Comparison of ENCODE assay signal across 8 cellular contexts in the genomic region with DNA sequence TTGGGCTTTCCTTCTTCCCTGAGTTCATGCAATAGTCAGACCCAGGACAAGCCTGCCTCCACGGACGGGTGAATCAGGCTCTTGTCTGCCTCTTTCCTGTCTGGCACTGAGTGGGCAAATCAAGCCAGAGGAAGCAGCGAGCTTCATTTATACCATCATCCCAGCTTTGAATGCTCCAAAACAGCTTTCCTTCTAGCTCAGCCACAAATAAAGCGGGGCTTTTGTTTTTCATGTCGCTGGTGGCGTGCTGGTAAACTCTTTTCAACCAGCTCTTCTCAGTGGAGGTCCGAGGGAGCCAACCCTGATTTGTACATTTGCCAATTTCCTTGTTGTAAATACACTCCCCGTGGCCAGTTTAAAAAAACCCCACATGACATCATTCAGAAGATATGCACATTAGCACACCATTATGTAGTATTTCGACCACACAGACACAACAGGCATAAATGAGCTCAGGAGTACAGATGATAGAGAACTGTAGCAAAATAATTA. TPM values are rescaled to one million over a fixed set of nuclear protein-coding genes. Genes with fewer than 3 reads are reported as not detected.
A peak's percentile ranks its signal among the peaks of the same experiment; 100 is the strongest.
DNase-seq lines count a peak whose midpoint lies in the region; ATAC-seq and TF ChIP-seq lines count a peak whose summit lies in the region.

No MANE protein-coding gene starts in this region.

- H3K4me3 ChIP-seq in IMR-90 (ENCODE audit: insufficient read depth, low read depth, low read length), result peak overlapping the region; percentile 4; the same call in 1 of the 2 replicates

- dilution Hi-C loops in IMR-90 (cut with HindIII; ENCODE audit: low sequenced_read_pairs, unreplicated experiment), result no loop called here

- no peaks in the 10 kb centered on the region for H3K27me3 ChIP-seq in IMR-90 (ENCODE audit: control insufficient read depth, insufficient read depth, low read length)
- peaks cover 3% of the 10 kb centered on the region for H3K27me3 ChIP-seq in CD4-positive, alpha-beta T cell (ENCODE audit: control insufficient read depth, insufficient read depth, low read length)

- peak overlapping the region; percentile 91 to 99 for H4K8ac ChIP-seq in IMR-90 (ENCODE audit: low read depth in 2 of 2, low read length in 2 of 2)

- H3K36me3 ChIP-seq in IMR-90 (ENCODE audit: control insufficient read depth, insufficient read depth, low read length), result no peaks in the 10 kb centered on the region

- peak overlapping the region; percentile 99 for H2BK20ac ChIP-seq in IMR-90 (ENCODE audit: low read depth, low read length)

- H3K9me3 Mint-ChIP-seq in CD4-positive, alpha-beta T cell, result no peaks in the 10 kb centered on the region

- H3K36me3 Mint-ChIP-seq in CD4-positive, alpha-beta T cell (ENCODE audit: low read depth), result no peaks in the 10 kb centered on the region

- DNase-seq in IMR-90 (peak; percentile 98), hepatic stellate cell (ENCODE audit: low spot score) (peak; percentile 54), sciatic nerve (ENCODE audit: low spot score) (peak; percentile 70)
- no peak for DNase-seq in CD4-positive, alpha-beta T cell

- H3K4me1 Mint-ChIP-seq in CD4-positive, alpha-beta T cell (ENCODE audit: low read depth), result peaks cover 10% of the 10 kb centered on the region

- H3K14ac ChIP-seq in IMR-90 (replicated peaks; ENCODE audit: low read depth, low read length), result peak overlapping the region; percentile 84

- BruUV-seq in IMR-90 (replicated peaks; lab: Mats Ljungman, UMichigan), result no TSS peak

- peak overlapping the region; percentile 80 for H3K27ac ChIP-seq in IMR-90 (ENCODE audit: insufficient read depth, low read length)
- peak overlapping the region; percentile 63 for H3K27ac ChIP-seq in angular gyrus (ENCODE audit: low read depth, low read length)
- H3K27ac ChIP-seq in CD4-positive, alpha-beta T cell (ENCODE audit: low read depth, low read length), result no peak overlapping the region

- no peaks in the 10 kb centered on the region; the same call in 1 of the 2 replicates for H4K20me1 ChIP-seq in IMR-90 (ENCODE audit: insufficient read depth, low read length)

- peak overlapping the region; percentile 96 for H2AK9ac ChIP-seq in IMR-90 (replicated peaks; ENCODE audit: low read depth, low read length, poor library complexity)

- no peak for TF ChIP-seq RAD21 in IMR-90 (IDR thresholded peaks at IDR 0.05; ENCODE audit: low read length)

- peaks cover 36% of the 10 kb centered on the region for H3K9me1 ChIP-seq in IMR-90 (ENCODE audit: insufficient read depth, low read length)

- CTCF ChIA-PET in IMR-90 (lab: Yijun Ruan, JAX), result interaction anchor here (0.6 to 1.1 kb wide), 3 partner anchors 69 to 1204 kb away, joined by 3 to 4 read pairs (median 3); no protein-coding TSS in a partner anchor
- CTCF ChIA-PET in CD4-positive, alpha-beta T cell (lab: Charles Lee), result interaction anchor here (1.1 kb wide), 1 partner anchor 10 kb away, joined by 3 read pairs; no protein-coding TSS in a partner anchor

- TF ChIP-seq CTCF in IMR-90 (conservative IDR thresholded peaks at IDR 0.05; ENCODE audit: low read depth, low read length), result no peak
- TF ChIP-seq CTCF in CD4-positive, alpha-beta T cell (IDR thresholded peaks at IDR 0.05), result no peak

- peak overlapping the region; percentile 100 for H4K91ac ChIP-seq in IMR-90 (ENCODE audit: insufficient read depth, low read depth, low read length)

- no peaks in the 10 kb centered on the region for H3K9me3 ChIP-seq in IMR-90 (ENCODE audit: control insufficient read depth, insufficient read depth, low read length)
- no peaks in the 10 kb centered on the region for H3K9me3 ChIP-seq in CD4-positive, alpha-beta T cell (ENCODE audit: control insufficient read depth, low read length)

- H2BK5ac ChIP-seq in IMR-90 (ENCODE audit: low read depth, low read length, poor library complexity, severe bottlenecking), result peak overlapping the region; percentile 95

- POLR2A ChIA-PET in IMR-90 (lab: Charles Lee; ENCODE audit: unreplicated experiment), result interaction anchor here (1.0 to 1.9 kb wide), 3 partner anchors 9 to 51 kb away, joined by 3 to 6 read pairs (median 3); partner anchors contain the start of genes C11orf91 and CD59
- POLR2A ChIA-PET in CD4-positive, alpha-beta T cell (lab: Charles Lee), result no interaction called here

- H2AK5ac ChIP-seq in IMR-90 (ENCODE audit: low read depth, low read length), result peak overlapping the region; percentile 99

- H3K79me1 ChIP-seq in IMR-90 (ENCODE audit: low read depth in 1 of 2, low read length in 2 of 2), result peaks cover 0 to 40% of the 10 kb centered on the region in 2 experiments; a peak in 3 of 4 replicates

- intact Hi-C loops in IMR-90 (cut with micrococcal nuclease) (loop anchor here (2.0 to 5.0 kb wide), 2 partner anchors 45 to 240 kb away; partner anchors contain the start of gene CD59), sciatic nerve (cut with DNase I) (no loop called here)
- intact Hi-C loops in CD4-positive, alpha-beta T cell (cut with DNase I, micrococcal nuclease), result loop anchor here in 1 of 2 experiments (10.0 kb wide), 1 partner anchor 663 kb away; the partner anchor contains the start of gene ABTB2

- peak overlapping the region; percentile 97 for H3K23ac ChIP-seq in IMR-90 (ENCODE audit: low read depth, low read length)

- peak; percentile 40 for ATAC-seq in IMR-90 (ENCODE audit: low read depth)
- ATAC-seq in sciatic nerve, result peak; percentile 86
- ATAC-seq in HG02763 (IDR thresholded peaks at IDR 0.05; ENCODE audit: unreplicated experiment), result no peak
- ATAC-seq in CD4-positive, alpha-beta T cell (ENCODE audit: poor library complexity), result no peak
- no peak for ATAC-seq in HG03159 (IDR thresholded peaks at IDR 0.05; ENCODE audit: unreplicated experiment)
- no peak for ATAC-seq in GM21447 (IDR thresholded peaks at IDR 0.05; ENCODE audit: unreplicated experiment)

- H2BK15ac ChIP-seq in IMR-90 (ENCODE audit: low read depth, low read length), result peak overlapping the region; percentile 96; the same call in 2 of the 3 replicates

- H3K4me1 ChIP-seq in IMR-90 (ENCODE audit: control insufficient read depth, insufficient read depth, low read length), result peaks cover 37% of the 10 kb centered on the region

- H4K5ac ChIP-seq in IMR-90 (ENCODE audit: low read depth, low read length), result peak overlapping the region; percentile 95

- H3K4me3 Mint-ChIP-seq in CD4-positive, alpha-beta T cell, result no peak overlapping the region

- H3K9ac ChIP-seq in IMR-90 (ENCODE audit: low read depth, low read length), result peak overlapping the region; percentile 60

- H3K27ac Mint-ChIP-seq in CD4-positive, alpha-beta T cell, result no peak overlapping the region

- in situ Hi-C loops in IMR-90 (cut with MboI; ENCODE audit: low sequenced_read_pairs), result loop anchor here (5.0 kb wide), 1 partner anchor 535 kb away; no protein-coding TSS in a partner anchor

- peak overlapping the region; percentile 99 for H3K56ac ChIP-seq in IMR-90 (ENCODE audit: extremely low read depth, insufficient read depth, low read length)

- peak overlapping the region; percentile 74 for H3K18ac ChIP-seq in IMR-90 (ENCODE audit: low read depth, low read length)

- WGBS in IMR-90 (ENCODE audit: extremely low coverage in 2 of 2, insufficient read length in 1 of 2), 2 experiments, result 0% methylated on average over 5 of the region's 9 CpGs; no CpG with 5 or more reads in 1 of the 2 experiments

- peaks cover 10% of the 10 kb centered on the region for H3K27me3 Mint-ChIP-seq in CD4-positive, alpha-beta T cell

- TF ChIP-seq POLR2A in IMR-90 (IDR thresholded peaks at IDR 0.05; ENCODE audit: low read depth, low read length), result peak; percentile 76

- peak overlapping the region; percentile 81 for H2AFZ ChIP-seq in IMR-90 (replicated peaks; ENCODE audit: low read length, poor library complexity)

- H3K4me2 ChIP-seq in IMR-90 (ENCODE audit: low read depth, low read length), result peak overlapping the region; percentile 53

- H3K4ac ChIP-seq in IMR-90 (ENCODE audit: low read depth, low read length), result peak overlapping the region; percentile 100

- H2BK120ac ChIP-seq in IMR-90 (ENCODE audit: low read depth, low read length), result peak overlapping the region; percentile 100

TF ChIP-seq in IMR-90, 13 proteins besides CTCF, POLR2A, EP300 and RAD21:
- TF ChIP-seq, protein P1, sequence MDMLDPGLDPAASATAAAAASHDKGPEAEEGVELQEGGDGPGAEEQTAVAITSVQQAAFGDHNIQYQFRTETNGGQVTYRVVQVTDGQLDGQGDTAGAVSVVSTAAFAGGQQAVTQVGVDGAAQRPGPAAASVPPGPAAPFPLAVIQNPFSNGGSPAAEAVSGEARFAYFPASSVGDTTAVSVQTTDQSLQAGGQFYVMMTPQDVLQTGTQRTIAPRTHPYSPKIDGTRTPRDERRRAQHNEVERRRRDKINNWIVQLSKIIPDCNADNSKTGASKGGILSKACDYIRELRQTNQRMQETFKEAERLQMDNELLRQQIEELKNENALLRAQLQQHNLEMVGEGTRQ (IDR thresholded peaks at IDR 0.05; ENCODE audit: low read depth, low read length), result peak; percentile 48
- TF ChIP-seq CEBPB (IDR thresholded peaks at IDR 0.05; ENCODE audit: low read depth, low read length) (peak; percentile 74), MXI1 (IDR thresholded peaks at IDR 0.05; ENCODE audit: borderline replicate concordance, low read depth, low read length) (peak; percentile 36; the same call in 1 of the 2 replicates), FOS (IDR thresholded peaks at IDR 0.05; ENCODE audit: low read depth, low read length) (peak; percentile 32)
- TF ChIP-seq, protein P2, sequence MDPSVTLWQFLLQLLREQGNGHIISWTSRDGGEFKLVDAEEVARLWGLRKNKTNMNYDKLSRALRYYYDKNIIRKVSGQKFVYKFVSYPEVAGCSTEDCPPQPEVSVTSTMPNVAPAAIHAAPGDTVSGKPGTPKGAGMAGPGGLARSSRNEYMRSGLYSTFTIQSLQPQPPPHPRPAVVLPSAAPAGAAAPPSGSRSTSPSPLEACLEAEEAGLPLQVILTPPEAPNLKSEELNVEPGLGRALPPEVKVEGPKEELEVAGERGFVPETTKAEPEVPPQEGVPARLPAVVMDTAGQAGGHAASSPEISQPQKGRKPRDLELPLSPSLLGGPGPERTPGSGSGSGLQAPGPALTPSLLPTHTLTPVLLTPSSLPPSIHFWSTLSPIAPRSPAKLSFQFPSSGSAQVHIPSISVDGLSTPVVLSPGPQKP (IDR thresholded peaks at IDR 0.05; ENCODE audit: borderline replicate concordance, low read depth, low read length), result no peak
TF ChIP-seq in IMR-90: peak in this region for 4.

RNA-seq across cellular contexts. Expression of gene C11orf91, which starts 8.6 kb away (rescaled TPM):
- not detected in 2 replicates for total RNA-seq in IMR-90 (2012; rRNA removed)
- polyA plus RNA-seq in IMR-90 (2012; rRNA removed), result 0.10 TPM in 1 of 2 replicates, not detected in the other
- 0.27 TPM in 1 of 2 replicates, not detected in the other for polyA plus RNA-seq in IMR-90 (2012; cell fraction: cytosol; rRNA removed)
- 0.11 and 0.21 TPM in 2 replicates for polyA plus RNA-seq in IMR-90 (2012; cell fraction: nucleus; rRNA removed; ENCODE audit: low replicate concordance)
- not detected for total RNA-seq in sciatic nerve
- total RNA-seq in CD4-positive, alpha-beta T cell, result under 1 TPM in 1 of 2 experiments, not detected in 1; 0.45 TPM

RNA-seq across cellular contexts. Expression of gene CD59, which starts 44.2 kb away (rescaled TPM):
- total RNA-seq in IMR-90 (2012; rRNA removed), result 637 and 765 TPM in 2 replicates
- 1,066 and 1,140 TPM in 2 replicates for polyA plus RNA-seq in IMR-90 (2012; rRNA removed)
- polyA plus RNA-seq in IMR-90 (2012; cell fraction: cytosol; rRNA removed), result 293 and 869 TPM in 2 replicates
- 63.7 and 319 TPM in 2 replicates for polyA plus RNA-seq in IMR-90 (2012; cell fraction: nucleus; rRNA removed; ENCODE audit: low replicate concordance)
- 679 TPM for total RNA-seq in sciatic nerve
- 10 to 100 TPM; 35.2 to 37.8 TPM for total RNA-seq in CD4-positive, alpha-beta T cell

Comparison
In these comparisons a context has a peak if more than half of its experiments do, and no peak if none do; other contexts are left out.
1. ATAC-seq: peak in IMR-90 (single experiment) and sciatic nerve (single experiment); none in HG02763 (single experiment), CD4-positive, alpha-beta T cell (single experiment), HG03159 (single experiment) and GM21447 (single experiment).
2. DNase-seq: peak in IMR-90 (single experiment), hepatic stellate cell (single experiment) and sciatic nerve (single experiment); none in CD4-positive, alpha-beta T cell (0 of 10).
3. RNA of gene CD59, which starts 44.2 kb away (total RNA-seq): 637 to 765 TPM in IMR-90 and 679 TPM in sciatic nerve (single experiment); 35.2 to 37.8 TPM in CD4-positive, alpha-beta T cell; every median in the first group is over 10 times any median in the second.